ENCODE assay signal across 9 cellular contexts in the genomic region with DNA sequence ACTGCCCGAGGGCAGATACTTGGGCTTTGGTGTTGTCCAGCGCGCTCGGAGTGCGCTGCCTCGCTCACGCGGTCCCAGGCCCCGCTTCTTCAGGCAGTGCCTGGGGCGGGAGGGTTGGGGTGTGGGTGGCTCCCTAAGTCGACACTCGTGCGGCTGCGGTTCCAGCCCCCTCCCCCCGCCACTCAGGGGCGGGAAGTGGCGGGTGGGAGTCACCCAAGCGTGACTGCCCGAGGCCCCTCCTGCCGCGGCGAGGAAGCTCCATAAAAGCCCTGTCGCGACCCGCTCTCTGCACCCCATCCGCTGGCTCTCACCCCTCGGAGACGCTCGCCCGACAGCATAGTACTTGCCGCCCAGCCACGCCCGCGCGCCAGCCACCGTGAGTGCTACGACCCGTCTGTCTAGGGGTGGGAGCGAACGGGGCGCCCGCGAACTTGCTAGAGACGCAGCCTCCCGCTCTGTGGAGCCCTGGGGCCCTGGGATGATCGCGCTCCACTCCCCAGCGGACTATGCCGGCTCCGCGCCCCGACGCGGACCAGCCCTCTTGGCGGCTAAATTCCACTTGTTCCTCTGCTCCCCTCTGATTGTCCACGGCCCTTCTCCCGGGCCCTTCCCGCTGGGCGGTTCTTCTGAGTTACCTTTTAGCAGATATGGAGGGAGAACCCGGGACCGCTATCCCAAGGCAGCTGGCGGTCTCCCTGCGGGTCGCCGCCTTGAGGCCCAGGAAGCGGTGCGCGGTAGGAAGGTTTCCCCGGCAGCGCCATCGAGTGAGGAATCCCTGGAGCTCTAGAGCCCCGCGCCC. TPM values are rescaled to one million over a fixed set of nuclear protein-coding genes. Genes with fewer than 3 reads are reported as not detected.
A peak's percentile ranks its signal among the peaks of the same experiment; 100 is the strongest.
DNase-seq lines count a peak whose midpoint lies in the region; ATAC-seq and TF ChIP-seq lines count a peak whose summit lies in the region.
"Had no signal": no experiment of that assay in that cellular context is flagged by ENCODE, and none has a peak within 500 bp of the region (broad histone marks: within the 10 kb centered on the region; RNA-seq: fewer than 3 reads in every experiment).

Gene NPY, plus strand, starts transcription at position 291 of the 799 bp plus-strand sequence. CDS start 1,051 bp downstream, outside the sequence.

- peaks cover 46% of the 10 kb centered on the region for H3K27me3 Mint-ChIP-seq in T-helper 17 cell

- H3K4me1 Mint-ChIP-seq in T-helper 17 cell: peaks cover 9% of the 10 kb centered on the region

- DNase-seq in GM20000 (ENCODE audit: low spot score) (peak; percentile 26), T-helper 17 cell (no peak), iPS DF 6.9 (ENCODE audit: low read depth, low spot score) (no peak), dermis blood vessel endothelial cell (no peak), HuH-7.5 (ENCODE audit: low spot score) (no peak)
- DNase-seq in stimulated activated CD8-positive, alpha-beta memory T cell treated with anti-CD3 and anti-CD28 coated beads, Interleukin-4, amount 100 ng/mL, for 48 hours: peak; percentile 36
- DNase-seq in central memory CD4-positive, alpha-beta T cell: no peak
- DNase-seq: right lobe of liver had no signal

- H3K36me3 ChIP-seq in iPS DF 6.9 (ENCODE audit: control insufficient read depth, insufficient read depth, low read length): no peaks in the 10 kb centered on the region
- H3K36me3 ChIP-seq: right lobe of liver had no signal

- no peak within 1 kb of the TSS for H3K27ac ChIP-seq in iPS DF 6.9 (ENCODE audit: low read length)
- H3K27ac ChIP-seq: right lobe of liver had no signal

- H3K36me3 Mint-ChIP-seq in T-helper 17 cell (ENCODE audit: low read depth): peaks cover 2% of the 10 kb centered on the region

- peaks cover 29% of the 10 kb centered on the region for H3K27me3 ChIP-seq in iPS DF 6.9 (ENCODE audit: control insufficient read depth, insufficient read depth, low read length)

- peak within 1 kb of the TSS; percentile 14; the same call in 1 of the 2 replicates for H3K4me3 ChIP-seq in iPS DF 6.9 (ENCODE audit: low read length)
- H3K4me3 ChIP-seq: right lobe of liver had no signal

- H3K27ac Mint-ChIP-seq in T-helper 17 cell: no peak within 1 kb of the TSS
- H3K27ac Mint-ChIP-seq: dendritic cell treated with granulocyte-macrophage colony-stimulating factor and Interleukin-4, amounts not matched to agents 40 ng/mL and 50 ng/mL, for 4 days had no signal

- ATAC-seq in T-helper 17 cell: peak; percentile 20

- peak within 1 kb of the TSS; percentile 87 for H3K4me3 Mint-ChIP-seq in T-helper 17 cell
- H3K4me3 Mint-ChIP-seq: dendritic cell treated with granulocyte-macrophage colony-stimulating factor and Interleukin-4, amounts not matched to agents 40 ng/mL and 50 ng/mL, for 4 days had no signal

- no peaks in the 10 kb centered on the region for H3K4me1 ChIP-seq in iPS DF 6.9 (ENCODE audit: control insufficient read depth, insufficient read depth, low read length)

- no CpG with 5 or more reads among the region's 73 CpGs for whole genome bisulfite sequencing in iPS DF 6.9 (ENCODE audit: insufficient coverage, insufficient read length)

- no peak for TF ChIP-seq CTCF in GM20000 (IDR thresholded peaks at IDR 0.05; ENCODE audit: extremely low read depth, missing control alignments)

- H3K9me3 ChIP-seq in T-helper 17 cell (ENCODE audit: control insufficient read depth, low read length, poor library complexity, severe bottlenecking) (peaks cover under 1% of the 10 kb centered on the region), iPS DF 6.9 (ENCODE audit: control insufficient read depth, insufficient read depth, low read length) (no peaks in the 10 kb centered on the region)
- H3K9me3 ChIP-seq: right lobe of liver had no signal

RNA-seq across cellular contexts. Expression of gene NPY, which starts in this region (rescaled TPM):
- total RNA-seq in T-helper 17 cell: not detected
- total RNA-seq in dermis blood vessel endothelial cell: not detected in 2 replicates
- total RNA-seq: right lobe of liver had no signal

Comparison
In these comparisons a context has a peak if more than half of its experiments do, and no peak if none do; other contexts are left out.
1. Peak in ATAC-seq in T-helper 17 cell; RNA of the gene not detected or under 1 TPM.
2. DNase-seq: peak in GM20000 (single experiment) and stimulated activated CD8-positive, alpha-beta memory T cell treated with anti-CD3 and anti-CD28 coated beads, Interleukin-4, amount 100 ng/mL, for 48 hours (single experiment); none in T-helper 17 cell (0 of 3), iPS DF 6.9 (single experiment), dermis blood vessel endothelial cell (single experiment), HuH-7.5 (single experiment) and central memory CD4-positive, alpha-beta T cell (single experiment).